19 cellular contexts compared by ENCODE assay signal in the genomic region with DNA sequence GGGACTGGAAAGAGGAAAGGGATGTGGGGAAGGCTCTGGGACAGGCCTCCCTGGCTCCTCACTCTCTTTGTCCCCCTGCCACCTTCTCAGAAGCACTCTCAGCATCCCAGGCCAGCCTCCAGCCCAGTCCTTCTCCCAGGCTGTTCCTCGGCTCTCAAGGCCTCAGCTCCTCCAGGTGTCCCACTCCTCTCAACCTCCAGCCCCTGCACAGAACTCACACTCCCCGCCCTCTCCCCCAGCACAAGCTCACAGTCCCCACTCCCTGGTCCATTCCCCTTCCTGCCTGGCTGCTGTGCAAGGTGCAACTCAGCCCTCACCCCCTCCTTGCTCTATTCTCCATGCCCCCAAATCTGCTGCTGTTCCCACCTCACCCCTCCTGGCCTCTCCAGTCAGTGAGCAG.
DNase-seq lines count a peak whose midpoint lies in the region; ATAC-seq and TF ChIP-seq lines count a peak whose summit lies in the region.
"Had no signal": no experiment of that assay in that cellular context is flagged by ENCODE, and none has a peak within 500 bp of the region (broad histone marks: within the 10 kb centered on the region; RNA-seq: fewer than 3 reads in every experiment).

No MANE protein-coding gene starts in this region.

- TF ChIP-seq CTCF in right atrium auricular region (IDR thresholded peaks at IDR 0.05): no peak

- peaks cover 3% of the 10 kb centered on the region for H3K27me3 Mint-ChIP-seq in activated T-helper 1 cell treated with anti-CD3 and anti-CD28 coated beads, Interleukin-12 subunit alpha, Interleukin-12 subunit beta, Interleukin-2, Interleukin-4 antibody, amounts not matched to agents 30 ng/mL and 10 ng/mL and 1 ng/mL, durations not matched to agents 14 hours and 24 hours and 36 hours (ENCODE audit: insufficient read depth)
- no peaks in the 10 kb centered on the region for H3K27me3 Mint-ChIP-seq in activated CD4-positive, alpha-beta memory T cell treated with anti-CD3 and anti-CD28 coated beads, Interleukin-2, amount 10 ng/mL, durations not matched to agents 7 days and 5 days
- H3K27me3 Mint-ChIP-seq: CD4-positive, alpha-beta memory T cell had no signal

- no peak overlapping the region for H3K4me3 ChIP-seq in right atrium auricular region
- H3K4me3 ChIP-seq: GM12878 had no signal

- no peaks in the 10 kb centered on the region for H3K36me3 ChIP-seq in right atrium auricular region
- H3K36me3 ChIP-seq: BE2C had no signal

- H3K27me3 ChIP-seq in right atrium auricular region: no peaks in the 10 kb centered on the region
- H3K27me3 ChIP-seq: BE2C had no signal

- no peak overlapping the region for H3K4me3 Mint-ChIP-seq in activated T-helper 1 cell treated with anti-CD3 and anti-CD28 coated beads, Interleukin-12 subunit alpha, Interleukin-12 subunit beta, Interleukin-2, Interleukin-4 antibody, amounts not matched to agents 30 ng/mL and 10 ng/mL and 1 ng/mL, durations not matched to agents 14 hours and 24 hours and 36 hours
- no peak overlapping the region for H3K4me3 Mint-ChIP-seq in activated CD4-positive, alpha-beta memory T cell treated with anti-CD3 and anti-CD28 coated beads, Interleukin-2, amount 10 ng/mL, durations not matched to agents 7 days and 5 days
- H3K4me3 Mint-ChIP-seq: CD4-positive, alpha-beta memory T cell; HFFc6 had no signal

- POLR2A ChIA-PET in activated CD4-positive, alpha-beta memory T cell treated with anti-CD3 and anti-CD28 coated beads, Interleukin-2, amount 10 ng/mL, durations not matched to agents 7 days and 5 days (lab: Charles Lee): interaction anchor here (1.4 kb wide), 1 partner anchor 51 kb away, joined by 3 read pairs; no protein-coding TSS in a partner anchor

- peak overlapping the region; percentile 41 to 67 for H3K27ac ChIP-seq in right atrium auricular region
- H3K27ac ChIP-seq: C4-2B, HL-60 had no signal

- DNase-seq in right atrium auricular region (ENCODE audit: low spot score) (no peak), Right ventricle myocardium inferior (ENCODE audit: missing footprints) (no peak), posterior vena cava (ENCODE audit: low spot score) (peak; percentile 49), inferior parietal cortex (ENCODE audit: extremely low spot score) (no peak), KBM-7 (no peak)
- DNase-seq in activated T-helper 1 cell treated with anti-CD3 and anti-CD28 coated beads, Interleukin-12 subunit alpha, Interleukin-12 subunit beta, Interleukin-2, Interleukin-4 antibody, amounts not matched to agents 30 ng/mL and 10 ng/mL and 1 ng/mL, durations not matched to agents 14 hours and 24 hours and 36 hours (ENCODE audit: low spot score): no peak
- DNase-seq in activated CD4-positive, alpha-beta memory T cell treated with anti-CD3 and anti-CD28 coated beads, Interleukin-2, amount 10 ng/mL, durations not matched to agents 7 days and 5 days: no peak
- DNase-seq: ACHN; CD4-positive, alpha-beta memory T cell; DMS79 treated with DMSO at 0.1 percent for 48 hours; EL; GOT3; H7; HFFc6 had no signal

- no peaks in the 10 kb centered on the region for H3K9me3 Mint-ChIP-seq in activated T-helper 1 cell treated with anti-CD3 and anti-CD28 coated beads, Interleukin-12 subunit alpha, Interleukin-12 subunit beta, Interleukin-2, Interleukin-4 antibody, amounts not matched to agents 30 ng/mL and 10 ng/mL and 1 ng/mL, durations not matched to agents 14 hours and 24 hours and 36 hours
- H3K9me3 Mint-ChIP-seq in activated CD4-positive, alpha-beta memory T cell treated with anti-CD3 and anti-CD28 coated beads, Interleukin-2, amount 10 ng/mL, durations not matched to agents 7 days and 5 days: no peaks in the 10 kb centered on the region
- H3K9me3 Mint-ChIP-seq: CD4-positive, alpha-beta memory T cell; HFFc6 had no signal

- in situ Hi-C loops in KBM-7 (cut with MboI; ENCODE audit: low pct_unique_long_range_greater_than_20kb, low sequenced_read_pairs): no loop called here

- CTCF ChIA-PET in activated CD4-positive, alpha-beta memory T cell treated with anti-CD3 and anti-CD28 coated beads, Interleukin-2, amount 10 ng/mL, durations not matched to agents 7 days and 5 days (lab: Charles Lee): no interaction called here

- peaks cover 0 to 48% of the 10 kb centered on the region in 2 donors for H3K4me1 ChIP-seq in right atrium auricular region
- H3K4me1 ChIP-seq: BE2C had no signal

- no peak for ATAC-seq in Right ventricle myocardium inferior
- ATAC-seq: GM12878, HCT116 had no signal

- H3K4me1 Mint-ChIP-seq in activated T-helper 1 cell treated with anti-CD3 and anti-CD28 coated beads, Interleukin-12 subunit alpha, Interleukin-12 subunit beta, Interleukin-2, Interleukin-4 antibody, amounts not matched to agents 30 ng/mL and 10 ng/mL and 1 ng/mL, durations not matched to agents 14 hours and 24 hours and 36 hours (ENCODE audit: low read depth): peaks cover 56% of the 10 kb centered on the region
- peaks cover 36% of the 10 kb centered on the region for H3K4me1 Mint-ChIP-seq in activated CD4-positive, alpha-beta memory T cell treated with anti-CD3 and anti-CD28 coated beads, Interleukin-2, amount 10 ng/mL, durations not matched to agents 7 days and 5 days

- peaks cover 3% of the 10 kb centered on the region for H3K36me3 Mint-ChIP-seq in activated T-helper 1 cell treated with anti-CD3 and anti-CD28 coated beads, Interleukin-12 subunit alpha, Interleukin-12 subunit beta, Interleukin-2, Interleukin-4 antibody, amounts not matched to agents 30 ng/mL and 10 ng/mL and 1 ng/mL, durations not matched to agents 14 hours and 24 hours and 36 hours (ENCODE audit: low read depth)
- H3K36me3 Mint-ChIP-seq in activated CD4-positive, alpha-beta memory T cell treated with anti-CD3 and anti-CD28 coated beads, Interleukin-2, amount 10 ng/mL, durations not matched to agents 7 days and 5 days (ENCODE audit: low read depth): no peaks in the 10 kb centered on the region
- H3K36me3 Mint-ChIP-seq: CD4-positive, alpha-beta memory T cell had no signal

- H3K9me3 ChIP-seq in right atrium auricular region: no peaks in the 10 kb centered on the region
- H3K9me3 ChIP-seq: BE2C had no signal

- H3K27ac Mint-ChIP-seq in activated T-helper 1 cell treated with anti-CD3 and anti-CD28 coated beads, Interleukin-12 subunit alpha, Interleukin-12 subunit beta, Interleukin-2, Interleukin-4 antibody, amounts not matched to agents 30 ng/mL and 10 ng/mL and 1 ng/mL, durations not matched to agents 14 hours and 24 hours and 36 hours: peak overlapping the region; percentile 49
- no peak overlapping the region for H3K27ac Mint-ChIP-seq in activated CD4-positive, alpha-beta memory T cell treated with anti-CD3 and anti-CD28 coated beads, Interleukin-2, amount 10 ng/mL, durations not matched to agents 7 days and 5 days
- H3K27ac Mint-ChIP-seq: HFFc6 had no signal

- intact Hi-C loops in Right ventricle myocardium inferior (cut with DNase I): no loop called here
- intact Hi-C loops in activated T-helper 1 cell treated with anti-CD3 and anti-CD28 coated beads, Interleukin-12 subunit alpha, Interleukin-12 subunit beta, Interleukin-2, Interleukin-4 antibody, amounts not matched to agents 30 ng/mL and 10 ng/mL and 1 ng/mL, durations not matched to agents 14 hours and 24 hours and 36 hours (cut with micrococcal nuclease): no loop called here
- intact Hi-C loops in posterior vena cava (cut with DNase I): no loop called here
